Comparison of ENCODE assay signal across 1 cellular context in the genomic region with DNA sequence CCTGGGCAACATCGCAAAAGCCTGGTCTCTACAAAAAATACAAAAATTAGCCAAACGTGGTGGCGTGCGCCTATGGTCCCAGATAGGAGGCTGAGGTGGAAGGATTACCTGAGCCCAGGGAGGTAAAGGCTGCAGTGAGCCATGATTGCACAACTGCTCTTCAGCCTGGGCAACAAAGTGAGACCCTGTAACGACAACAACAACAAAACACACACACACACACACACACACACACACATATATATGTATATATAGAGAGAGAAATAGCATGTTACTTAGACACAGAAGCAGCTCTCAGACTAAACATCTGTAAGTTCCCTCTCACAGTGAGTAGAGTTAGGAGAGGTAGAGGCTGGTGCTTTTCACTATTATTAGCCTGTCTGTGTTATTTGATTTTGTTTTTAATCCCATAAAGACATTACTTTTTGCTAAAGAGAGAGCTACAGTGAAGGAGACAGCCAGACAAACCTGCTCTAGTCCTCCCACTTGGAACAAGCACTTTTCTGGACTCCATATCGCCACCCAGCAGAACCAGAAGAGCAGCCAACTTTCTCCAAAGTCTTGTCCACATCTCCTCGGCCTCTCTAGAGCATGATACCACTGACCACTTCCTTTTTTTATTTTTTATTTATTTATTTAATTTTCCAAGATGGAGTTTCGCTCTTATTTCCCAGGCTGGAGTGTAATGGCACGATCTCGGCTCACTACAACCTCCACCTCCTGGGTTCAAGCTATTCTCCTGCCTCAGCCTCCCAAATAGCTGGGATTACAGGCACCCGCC.
TF ChIP-seq lines count a peak whose summit lies in the region.

No MANE protein-coding gene starts in this region.

TF ChIP-seq in HEK293, 187 proteins besides CTCF, POLR2A, EP300 and RAD21 (continued from another document):
- no peak for TF ChIP-seq ZBTB26 (tag by site-specific recombination; optimal IDR thresholded peaks at IDR 0.05)
- no peak for TF ChIP-seq ZNF529 (tag by site-specific recombination; IDR thresholded peaks at IDR 0.05; ENCODE audit: insufficient replicate concordance)
- no peak for TF ChIP-seq ZNF335 (tag by site-specific recombination; conservative IDR thresholded peaks at IDR 0.05)
